1 cellular context compared by ENCODE assay signal in genomic region chr1:31745071-31745897, GRCh38.
TF ChIP-seq lines count a peak whose summit lies in the region.

No MANE protein-coding gene starts in this region.

TF ChIP-seq in HepG2, 621 proteins besides CTCF, POLR2A, EP300 and RAD21 (continued from another document):
- TF ChIP-seq SMC3 (IDR thresholded peaks at IDR 0.05; ENCODE audit: low read length) (peak; percentile 42; the same call in 1 of the 2 replicates), ZNF687 (CRISPR knock-in tag; IDR thresholded peaks at IDR 0.05) (peak; percentile 37), SOX6 (IDR thresholded peaks at IDR 0.05) (no peak), SOX6 (CRISPR knock-in tag; IDR thresholded peaks at IDR 0.05) (peak; percentile 16; the same call in 1 of the 2 replicates), ZSCAN9 (CRISPR knock-in tag; IDR thresholded peaks at IDR 0.05; ENCODE audit: borderline replicate concordance) (no peak), KLF15 (CRISPR knock-in tag; IDR thresholded peaks at IDR 0.05; ENCODE audit: borderline replicate concordance) (no peak), NFIB (CRISPR knock-in tag; IDR thresholded peaks at IDR 0.05; ENCODE audit: borderline replicate concordance) (no peak), ZMYM2 (CRISPR knock-in tag; IDR thresholded peaks at IDR 0.05) (no peak), ZSCAN5A (CRISPR knock-in tag; IDR thresholded peaks at IDR 0.05; ENCODE audit: borderline replicate concordance) (no peak), ZSCAN20 (CRISPR knock-in tag; IDR thresholded peaks at IDR 0.05; ENCODE audit: borderline replicate concordance) (no peak), HMG20B (CRISPR knock-in tag; conservative IDR thresholded peaks at IDR 0.05) (no peak), GABPB1 (CRISPR knock-in tag; IDR thresholded peaks at IDR 0.05) (no peak), STAG1 (CRISPR knock-in tag; IDR thresholded peaks at IDR 0.05) (peak; percentile 72), ZNF709 (CRISPR knock-in tag; IDR thresholded peaks at IDR 0.05) (no peak), XRCC5 (optimal IDR thresholded peaks at IDR 0.05; ENCODE audit: low read length) (peak; percentile 14), ERF (CRISPR knock-in tag; IDR thresholded peaks at IDR 0.05) (0 out of 2 replicates have a peak, but pooled peaks have one; percentile 26), ZNF574 (CRISPR knock-in tag; IDR thresholded peaks at IDR 0.05) (0 out of 2 replicates have a peak, but pooled peaks have one; percentile 23), BRCA1 (CRISPR knock-in tag; IDR thresholded peaks at IDR 0.05) (no peak), MYPOP (CRISPR knock-in tag; IDR thresholded peaks at IDR 0.05) (no peak), ZNF343 (CRISPR knock-in tag; IDR thresholded peaks at IDR 0.05) (no peak), TOE1 (CRISPR knock-in tag; IDR thresholded peaks at IDR 0.05) (no peak), PITX1 (CRISPR knock-in tag; IDR thresholded peaks at IDR 0.05) (0 out of 2 replicates have a peak, but pooled peaks have one; percentile 18), RNF2 (conservative IDR thresholded peaks at IDR 0.05; ENCODE audit: low read depth) (no peak), HNRNPL (IDR thresholded peaks at IDR 0.05; ENCODE audit: low read depth, low read length) (no peak), HDAC1 (CRISPR knock-in tag; IDR thresholded peaks at IDR 0.05) (no peak), ZNF230 (CRISPR knock-in tag; IDR thresholded peaks at IDR 0.05) (no peak)
- TF ChIP-seq, protein P1, sequence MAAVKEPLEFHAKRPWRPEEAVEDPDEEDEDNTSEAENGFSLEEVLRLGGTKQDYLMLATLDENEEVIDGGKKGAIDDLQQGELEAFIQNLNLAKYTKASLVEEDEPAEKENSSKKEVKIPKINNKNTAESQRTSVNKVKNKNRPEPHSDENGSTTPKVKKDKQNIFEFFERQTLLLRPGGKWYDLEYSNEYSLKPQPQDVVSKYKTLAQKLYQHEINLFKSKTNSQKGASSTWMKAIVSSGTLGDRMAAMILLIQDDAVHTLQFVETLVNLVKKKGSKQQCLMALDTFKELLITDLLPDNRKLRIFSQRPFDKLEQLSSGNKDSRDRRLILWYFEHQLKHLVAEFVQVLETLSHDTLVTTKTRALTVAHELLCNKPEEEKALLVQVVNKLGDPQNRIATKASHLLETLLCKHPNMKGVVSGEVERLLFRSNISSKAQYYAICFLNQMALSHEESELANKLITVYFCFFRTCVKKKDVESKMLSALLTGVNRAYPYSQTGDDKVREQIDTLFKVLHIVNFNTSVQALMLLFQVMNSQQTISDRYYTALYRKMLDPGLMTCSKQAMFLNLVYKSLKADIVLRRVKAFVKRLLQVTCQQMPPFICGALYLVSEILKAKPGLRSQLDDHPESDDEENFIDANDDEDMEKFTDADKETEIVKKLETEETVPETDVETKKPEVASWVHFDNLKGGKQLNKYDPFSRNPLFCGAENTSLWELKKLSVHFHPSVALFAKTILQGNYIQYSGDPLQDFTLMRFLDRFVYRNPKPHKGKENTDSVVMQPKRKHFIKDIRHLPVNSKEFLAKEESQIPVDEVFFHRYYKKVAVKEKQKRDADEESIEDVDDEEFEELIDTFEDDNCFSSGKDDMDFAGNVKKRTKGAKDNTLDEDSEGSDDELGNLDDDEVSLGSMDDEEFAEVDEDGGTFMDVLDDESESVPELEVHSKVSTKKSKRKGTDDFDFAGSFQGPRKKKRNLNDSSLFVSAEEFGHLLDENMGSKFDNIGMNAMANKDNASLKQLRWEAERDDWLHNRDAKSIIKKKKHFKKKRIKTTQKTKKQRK (IDR thresholded peaks at IDR 0.05; ENCODE audit: low read length) = no peak
- TF ChIP-seq, protein P2, sequence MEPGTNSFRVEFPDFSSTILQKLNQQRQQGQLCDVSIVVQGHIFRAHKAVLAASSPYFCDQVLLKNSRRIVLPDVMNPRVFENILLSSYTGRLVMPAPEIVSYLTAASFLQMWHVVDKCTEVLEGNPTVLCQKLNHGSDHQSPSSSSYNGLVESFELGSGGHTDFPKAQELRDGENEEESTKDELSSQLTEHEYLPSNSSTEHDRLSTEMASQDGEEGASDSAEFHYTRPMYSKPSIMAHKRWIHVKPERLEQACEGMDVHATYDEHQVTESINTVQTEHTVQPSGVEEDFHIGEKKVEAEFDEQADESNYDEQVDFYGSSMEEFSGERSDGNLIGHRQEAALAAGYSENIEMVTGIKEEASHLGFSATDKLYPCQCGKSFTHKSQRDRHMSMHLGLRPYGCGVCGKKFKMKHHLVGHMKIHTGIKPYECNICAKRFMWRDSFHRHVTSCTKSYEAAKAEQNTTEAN (CRISPR knock-in tag; conservative IDR thresholded peaks at IDR 0.05) = no peak
